Comparison of ENCODE assay signal across 23 cellular contexts in genomic region chr1:236520445-236521005, GRCh38.
"Had no signal": no experiment of that assay in that cellular context is flagged by ENCODE, and none has a peak within 500 bp of the region (broad histone marks: within the 10 kb centered on the region; RNA-seq: fewer than 3 reads in every experiment).

No MANE protein-coding gene starts in this region.

- H3K36me3 ChIP-seq: ascending aorta had no signal

- H3K4me3 Mint-ChIP-seq: activated CD4-positive, alpha-beta memory T cell treated with anti-CD3 and anti-CD28 coated beads, Interleukin-2, amount 10 ng/mL, durations not matched to agents 7 days and 5 days; activated CD4-positive, alpha-beta T cell treated with anti-CD3 and anti-CD28 coated beads for 36 hours; activated naive CD8-positive, alpha-beta T cell treated with anti-CD3 and anti-CD28 coated beads, Interleukin-2, amount 50 U/mL, for 24 hours; activated T-helper 1 cell treated with anti-CD3 and anti-CD28 coated beads, Interleukin-12 subunit alpha, Interleukin-12 subunit beta, Interleukin-2, Interleukin-4 antibody, amounts not matched to agents 30 ng/mL and 10 ng/mL and 1 ng/mL, durations not matched to agents 14 hours and 24 hours and 36 hours had no signal

- H3K27ac Mint-ChIP-seq: activated CD4-positive, alpha-beta memory T cell treated with anti-CD3 and anti-CD28 coated beads, Interleukin-2, amount 10 ng/mL, durations not matched to agents 7 days and 5 days; activated CD4-positive, alpha-beta T cell treated with anti-CD3 and anti-CD28 coated beads for 36 hours; activated naive CD4-positive, alpha-beta T cell treated with anti-CD3 and anti-CD28 coated beads, Interleukin-2, amount 50 U/mL, for 72 hours; activated naive CD8-positive, alpha-beta T cell treated with anti-CD3 and anti-CD28 coated beads, Interleukin-2, amount 50 U/mL, for 24 hours; activated T-helper 1 cell treated with anti-CD3 and anti-CD28 coated beads, Interleukin-12 subunit alpha, Interleukin-12 subunit beta, Interleukin-2, Interleukin-4 antibody, amounts not matched to agents 30 ng/mL and 10 ng/mL and 1 ng/mL, durations not matched to agents 14 hours and 24 hours and 36 hours had no signal

- H3K27me3 ChIP-seq: ascending aorta, body of pancreas had no signal

- ATAC-seq: activated CD4-positive, alpha-beta T cell treated with anti-CD3 and anti-CD28 coated beads for 36 hours; activated naive CD4-positive, alpha-beta T cell treated with anti-CD3 and anti-CD28 coated beads, Interleukin-2, amount 50 U/mL, for 72 hours; activated naive CD8-positive, alpha-beta T cell treated with anti-CD3 and anti-CD28 coated beads, Interleukin-2, amount 50 U/mL, for 24 hours; body of pancreas had no signal

- H3K27me3 Mint-ChIP-seq: activated CD4-positive, alpha-beta T cell treated with anti-CD3 and anti-CD28 coated beads for 36 hours; activated naive CD8-positive, alpha-beta T cell treated with anti-CD3 and anti-CD28 coated beads, Interleukin-2, amount 50 U/mL, for 24 hours had no signal

- H3K4me3 ChIP-seq: ascending aorta, body of pancreas had no signal

- H3K9me3 ChIP-seq: ascending aorta, body of pancreas had no signal

- H3K27ac ChIP-seq: ascending aorta, body of pancreas had no signal

- DNase-seq: activated CD4-positive, alpha-beta memory T cell treated with anti-CD3 and anti-CD28 coated beads, Interleukin-2, amount 10 ng/mL, durations not matched to agents 7 days and 5 days; activated CD4-positive, alpha-beta T cell treated with anti-CD3 and anti-CD28 coated beads for 36 hours; activated CD4-positive, alpha-beta T cell treated with anti-CD3 and anti-CD28 coated beads, Interleukin-2, amount 50 U/mL, for 1 hour; activated CD8-positive, alpha-beta memory T cell treated with anti-CD3 and anti-CD28 coated beads, Interleukin-2, amount 50 U/mL, for 4 hours; activated effector memory CD4-positive, alpha-beta T cell treated with anti-CD3 and anti-CD28 coated beads, Interleukin-2, amount 50 U/mL, for 16 hours; activated naive CD4-positive, alpha-beta T cell treated with Interleukin-2 at 50 U/mL for 16 hours; activated naive CD8-positive, alpha-beta T cell treated with anti-CD3 and anti-CD28 coated beads, Interleukin-2, amount 50 U/mL, for 24 hours; amniotic stem cell; body of pancreas; central memory CD4-positive, alpha-beta T cell; MM.1S; NCI-H1048; NCI-H146; NCI-H2029; NCI-H2107; NCI-H2171 treated with DMSO at 0.1 percent for 48 hours; NCI-H510A treated with DMSO at 0.1 percent for 48 hours; NCI-H69; SHP77 treated with DMSO at 0.1 percent for 48 hours; T-helper 1 cell had no signal

- H3K9me3 Mint-ChIP-seq: activated CD4-positive, alpha-beta memory T cell treated with anti-CD3 and anti-CD28 coated beads, Interleukin-2, amount 10 ng/mL, durations not matched to agents 7 days and 5 days; activated naive CD8-positive, alpha-beta T cell treated with anti-CD3 and anti-CD28 coated beads, Interleukin-2, amount 50 U/mL, for 24 hours; activated T-helper 1 cell treated with anti-CD3 and anti-CD28 coated beads, Interleukin-12 subunit alpha, Interleukin-12 subunit beta, Interleukin-2, Interleukin-4 antibody, amounts not matched to agents 30 ng/mL and 10 ng/mL and 1 ng/mL, durations not matched to agents 14 hours and 24 hours and 36 hours had no signal
